ENCODE assay signal across 7 cellular contexts in the genomic region with DNA sequence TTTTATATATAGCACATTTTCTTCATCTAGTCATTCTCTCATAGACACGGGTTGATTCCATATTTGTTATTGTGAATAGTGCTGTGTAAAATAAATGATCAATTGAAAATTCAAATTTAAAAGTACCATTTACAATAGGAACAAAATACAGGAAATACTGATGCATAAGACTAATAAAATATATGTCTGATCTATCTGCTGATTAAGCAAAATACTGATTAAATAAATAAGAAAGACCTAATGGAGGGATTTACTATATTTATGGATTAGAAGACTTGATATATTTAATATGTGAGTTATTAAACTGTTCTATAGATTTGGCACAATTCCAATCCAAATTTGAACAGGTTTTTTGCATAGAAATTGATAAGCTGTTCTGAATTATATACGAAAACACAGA.
"Had no signal": no experiment of that assay in that cellular context is flagged by ENCODE, and none has a peak within 500 bp of the region (broad histone marks: within the 10 kb centered on the region; RNA-seq: fewer than 3 reads in every experiment).

No MANE protein-coding gene starts in this region.

- H3K4me3 ChIP-seq: GM23338 had no signal

- FAIRE-seq: H1, H54 had no signal

- H2AFZ ChIP-seq: GM23338 had no signal

- ATAC-seq: GM23338 had no signal

- H3K4me2 ChIP-seq: GM23338 had no signal

- H3K27ac ChIP-seq: HL-60 had no signal

- DNase-seq: H9, HCEC 1CT, KG1 had no signal
